16 cellular contexts compared by ENCODE assay signal in genomic region chr20:20695250-20695816, GRCh38. TPM values are rescaled to one million over a fixed set of nuclear protein-coding genes. Genes with fewer than 3 reads are reported as not detected.
DNase-seq lines count a peak whose midpoint lies in the region; ATAC-seq, FAIRE-seq and TF ChIP-seq lines count a peak whose summit lies in the region.
"Had no signal": no experiment of that assay in that cellular context is flagged by ENCODE, and none has a peak within 500 bp of the region (broad histone marks: within the 10 kb centered on the region; RNA-seq: fewer than 3 reads in every experiment).

No MANE protein-coding gene starts in this region.

- no peaks in the 10 kb centered on the region for H3K27me3 ChIP-seq in breast epithelium
- H3K27me3 ChIP-seq in bronchial epithelial cell (ENCODE audit: control insufficient read depth, insufficient read depth, low read length): no peaks in the 10 kb centered on the region
- H3K27me3 ChIP-seq in Peyer's patch: no peaks in the 10 kb centered on the region

- no peak overlapping the region for H3K27ac Mint-ChIP-seq in MCF 10A (ENCODE audit: low read depth, unreplicated experiment)

- TF ChIP-seq CTCF in MCF 10A (IDR thresholded peaks at IDR 0.05; ENCODE audit: unreplicated experiment) (no peak), breast epithelium (IDR thresholded peaks at IDR 0.05) (no peak), bronchial epithelial cell (IDR thresholded peaks at IDR 0.05; ENCODE audit: insufficient read depth, low read length, severe bottlenecking) (no peak), Peyer's patch (IDR thresholded peaks at IDR 0.05) (no peak)

- TF ChIP-seq POLR2A in breast epithelium (IDR thresholded peaks at IDR 0.05) (no peak), Peyer's patch (IDR thresholded peaks at IDR 0.05) (no peak)

- H3K27ac ChIP-seq in breast epithelium (no peak overlapping the region), Peyer's patch (no peak overlapping the region)

- H3K4me1 ChIP-seq in breast epithelium (no peaks in the 10 kb centered on the region), Peyer's patch (no peaks in the 10 kb centered on the region)
- H3K4me1 ChIP-seq: HAP-1 had no signal

- CTCF ChIA-PET in MCF 10A (lab: Yijun Ruan, JAX): interaction anchor here (0.5 to 2.8 kb wide), 9 partner anchors 12 to 876 kb away, joined by 3 to 16 read pairs (median 3); no protein-coding TSS in a partner anchor

- no peaks in the 10 kb centered on the region for H3K27me3 Mint-ChIP-seq in MCF 10A (ENCODE audit: insufficient read depth, unreplicated experiment)

- no peaks in the 10 kb centered on the region for H3K36me3 Mint-ChIP-seq in MCF 10A (ENCODE audit: insufficient read depth, unreplicated experiment)

- H3K4me3 ChIP-seq in breast epithelium (no peak overlapping the region), bronchial epithelial cell (ENCODE audit: low read depth, low read length) (no peak overlapping the region), Peyer's patch (no peak overlapping the region)
- H3K4me3 ChIP-seq: HAP-1 had no signal

- ATAC-seq in GM21723 (IDR thresholded peaks at IDR 0.05; ENCODE audit: unreplicated experiment): no peak

- intact Hi-C loops in MCF 10A (cut with micrococcal nuclease) (no loop called here), breast epithelium (cut with DNase I; ENCODE audit: low total_unique reads) (no loop called here)

- H3K9me3 Mint-ChIP-seq in MCF 10A (ENCODE audit: unreplicated experiment): no peaks in the 10 kb centered on the region

- H3K36me3 ChIP-seq in breast epithelium (no peaks in the 10 kb centered on the region), bronchial epithelial cell (ENCODE audit: control insufficient read depth, insufficient read depth, low read length) (no peaks in the 10 kb centered on the region), Peyer's patch (no peaks in the 10 kb centered on the region)
- H3K36me3 ChIP-seq: HAP-1 had no signal

- peaks cover 30% of the 10 kb centered on the region for H3K4me1 Mint-ChIP-seq in MCF 10A (ENCODE audit: insufficient read depth, unreplicated experiment)

- no peak for FAIRE-seq in bronchial epithelial cell (lab: Jason Lieb, UNC)
- FAIRE-seq: A204.1, GM12892, GM19239 had no signal

- DNase-seq in MCF 10A (ENCODE audit: unreplicated experiment): peak; percentile 82
- no peak for DNase-seq in breast epithelium (ENCODE audit: low spot score in 2 of 2)
- DNase-seq in bronchial epithelial cell (ENCODE audit: low read depth): peak; percentile 59
- DNase-seq in lung microvascular endothelial cell (ENCODE audit: low read depth in 2 of 2): peak; percentile 9 to 57
- DNase-seq in NCI-H146 (lab: John Stamatoyannopoulos, UW): no peak
- no peak for DNase-seq in Peyer's patch
- no peak for DNase-seq in ureter (ENCODE audit: low spot score)
- DNase-seq: NCI-H1105, NCI-H187 treated with DMSO at 0.1 percent for 48 hours, NCI-H2171 treated with DMSO at 0.1 percent for 48 hours, NCI-H774 had no signal

- H3K9me3 ChIP-seq in breast epithelium (no peaks in the 10 kb centered on the region), Peyer's patch (no peaks in the 10 kb centered on the region)
- H3K9me3 ChIP-seq: HAP-1 had no signal

- no TSS peak for BruUV-seq in MCF 10A (replicated peaks; lab: Mats Ljungman, UMichigan)

- POLR2A ChIA-PET in MCF 10A (lab: Yijun Ruan, JAX): interaction anchor here (0.8 to 1.2 kb wide), 2 partner anchors 16 to 17 kb away, joined by 3 to 5 read pairs; partner anchors contain the start of gene RALGAPA2

- no peak overlapping the region for H3K4me3 Mint-ChIP-seq in MCF 10A (ENCODE audit: unreplicated experiment)

RNA-seq across cellular contexts. Expression of gene RALGAPA2, which starts 17.1 kb away (rescaled TPM):
- total RNA-seq in MCF 10A (2022) (9.8 and 12.1 TPM in 2 replicates), breast epithelium (10 to 100 TPM; 34.6 to 74.1 (median 46.0) TPM), bronchial epithelial cell (8.7 and 12.2 TPM in 2 replicates), lung microvascular endothelial cell (20.9 and 43.1 TPM in 2 replicates), Peyer's patch (10 to 100 TPM; 54.3 to 67.6 (median 60.3) TPM), ureter (107 TPM)

Comparison
In these comparisons a context has a peak if more than half of its experiments do, and no peak if none do; other contexts are left out.
1. DNase-seq: peak in MCF 10A (single experiment), bronchial epithelial cell (single experiment) and lung microvascular endothelial cell (2 of 2); none in breast epithelium (0 of 2), NCI-H146 (single experiment), Peyer's patch (0 of 3) and ureter (single experiment).